ENCODE assay signal across 15 cellular contexts in genomic region chr14:78154827-78155226, GRCh38. TPM values are rescaled to one million over a fixed set of nuclear protein-coding genes. Genes with fewer than 3 reads are reported as not detected.
DNase-seq lines count a peak whose midpoint lies in the region; ATAC-seq and TF ChIP-seq lines count a peak whose summit lies in the region.
"Had no signal": no experiment of that assay in that cellular context is flagged by ENCODE, and none has a peak within 500 bp of the region (broad histone marks: within the 10 kb centered on the region; RNA-seq: fewer than 3 reads in every experiment).

No MANE protein-coding gene starts in this region.

- H3K4me1 Mint-ChIP-seq in natural killer cell treated with Interleukin-12 subunit alpha and Interleukin-12 subunit beta and Interleukin-15 and Interleukin-18, amount 100 ng/mL, for 72 hours (ENCODE audit: low read depth in 2 of 2), result peaks cover 0 to 6% of the 10 kb centered on the region in 2 donors
- H3K4me1 Mint-ChIP-seq: CD4-positive, CD25-positive, alpha-beta regulatory T cell; naive B cell had no signal

- H3K27ac ChIP-seq in PC-9 (no peak overlapping the region), hepatocyte (no peak overlapping the region)
- H3K27ac ChIP-seq: cardiac muscle cell had no signal

- no peak for ATAC-seq in natural killer cell treated with Interleukin-12 subunit alpha and Interleukin-12 subunit beta and Interleukin-15 and Interleukin-18, amount 100 ng/mL, for 72 hours
- ATAC-seq: stimulated activated naive CD8-positive, alpha-beta T cell treated with anti-CD3 and anti-CD28 coated beads, Interleukin-15, amount 100 ng/mL, for 72 hours had no signal

- H4K20me1 ChIP-seq in PC-9 (ENCODE audit: insufficient read depth), result no peaks in the 10 kb centered on the region
- H4K20me1 ChIP-seq in hepatocyte (ENCODE audit: insufficient read depth, poor library complexity, severe bottlenecking), result no peaks in the 10 kb centered on the region

- no TSS peak for BruUV-seq in PC-9 (replicated peaks; lab: Mats Ljungman, UMichigan)

- H3K4me2 ChIP-seq in PC-9 (no peak overlapping the region), hepatocyte (no peak overlapping the region)

- H3K36me3 ChIP-seq in BE2C (no peaks in the 10 kb centered on the region), H7 (replicated peaks; ENCODE audit: control insufficient read depth, insufficient read depth, low read length) (no peaks in the 10 kb centered on the region), PC-9 (ENCODE audit: low read depth) (no peaks in the 10 kb centered on the region), hepatocyte (replicated peaks; ENCODE audit: insufficient read depth, low read depth) (no peaks in the 10 kb centered on the region)
- H3K36me3 ChIP-seq: cardiac muscle cell had no signal

- H3K9me3 ChIP-seq in BE2C, result no peaks in the 10 kb centered on the region
- H3K9me3 ChIP-seq in PC-9 (ENCODE audit: insufficient read depth, low read depth), result no peaks in the 10 kb centered on the region
- no peaks in the 10 kb centered on the region for H3K9me3 ChIP-seq in hepatocyte (ENCODE audit: low read depth)

- intact Hi-C loops in PC-9 (cut with micrococcal nuclease; ENCODE audit: unreplicated experiment), result no loop called here

- no peaks in the 10 kb centered on the region for H3K79me2 ChIP-seq in PC-9 (ENCODE audit: low read depth)
- H3K79me2 ChIP-seq in hepatocyte, result no peaks in the 10 kb centered on the region

- H2AFZ ChIP-seq in PC-9 (no peak overlapping the region), hepatocyte (no peak overlapping the region)

- H3K4me1 ChIP-seq in BE2C (no peaks in the 10 kb centered on the region), PC-9 (replicated peaks; ENCODE audit: insufficient read depth) (no peaks in the 10 kb centered on the region), hepatocyte (ENCODE audit: insufficient read depth) (no peaks in the 10 kb centered on the region)

- peaks cover 20 to 24% of the 10 kb centered on the region in 2 donors for H3K27me3 Mint-ChIP-seq in natural killer cell treated with Interleukin-12 subunit alpha and Interleukin-12 subunit beta and Interleukin-15 and Interleukin-18, amount 100 ng/mL, for 72 hours

- H3K4me3 Mint-ChIP-seq in natural killer cell treated with Interleukin-12 subunit alpha and Interleukin-12 subunit beta and Interleukin-15 and Interleukin-18, amount 100 ng/mL, for 72 hours, result no peak overlapping the region
- H3K4me3 Mint-ChIP-seq: activated naive CD8-positive, alpha-beta T cell; CD4-positive, CD25-positive, alpha-beta regulatory T cell; naive B cell; stimulated activated naive CD8-positive, alpha-beta T cell treated with anti-CD3 and anti-CD28 coated beads, Interleukin-15, amount 100 ng/mL, for 72 hours had no signal

- 68% methylated on average over 2 of the region's 2 CpGs for WGBS in hepatocyte (ENCODE audit: low lambda C conversion rate, missing lambda C conversion rate)

- TF ChIP-seq CTCF in BE2C (IDR thresholded peaks at IDR 0.05; ENCODE audit: low read depth, low read length) (peak; percentile 26), PC-9 (conservative IDR thresholded peaks at IDR 0.05) (0 out of 2 replicates have a peak, but pooled peaks have one; percentile 24), hepatocyte (IDR thresholded peaks at IDR 0.05; ENCODE audit: poor library complexity) (no peak)

- H3K4me3 ChIP-seq in BE2C (ENCODE audit: low read depth, low read length) (no peak overlapping the region), H7 (ENCODE audit: insufficient read depth, low read depth, low read length) (no peak overlapping the region), PC-9 (no peak overlapping the region), hepatocyte (no peak overlapping the region)
- H3K4me3 ChIP-seq: cardiac muscle cell had no signal

- H3K36me3 Mint-ChIP-seq in natural killer cell treated with Interleukin-12 subunit alpha and Interleukin-12 subunit beta and Interleukin-15 and Interleukin-18, amount 100 ng/mL, for 72 hours, result no peaks in the 10 kb centered on the region
- H3K36me3 Mint-ChIP-seq: activated naive CD8-positive, alpha-beta T cell; CD4-positive, CD25-positive, alpha-beta regulatory T cell; naive B cell had no signal

- H3K27ac Mint-ChIP-seq in natural killer cell treated with Interleukin-12 subunit alpha and Interleukin-12 subunit beta and Interleukin-15 and Interleukin-18, amount 100 ng/mL, for 72 hours, result no peak overlapping the region
- H3K27ac Mint-ChIP-seq: activated naive CD8-positive, alpha-beta T cell; CD4-positive, CD25-positive, alpha-beta regulatory T cell; naive B cell; stimulated activated naive CD8-positive, alpha-beta T cell treated with anti-CD3 and anti-CD28 coated beads, Interleukin-15, amount 100 ng/mL, for 72 hours had no signal

- no peaks in the 10 kb centered on the region for H3K9me3 Mint-ChIP-seq in natural killer cell treated with Interleukin-12 subunit alpha and Interleukin-12 subunit beta and Interleukin-15 and Interleukin-18, amount 100 ng/mL, for 72 hours

- POLR2A ChIA-PET in PC-9 (lab: Charles Lee; ENCODE audit: unreplicated experiment), result no interaction called here

- CTCF ChIA-PET in PC-9 (lab: Charles Lee), result no interaction called here

- peak; percentile 28 for DNase-seq in BE2C
- DNase-seq in H7, result peak; percentile 63
- no peak for DNase-seq in PC-9
- peak; percentile 64 for DNase-seq in iPS-NIHi7 (ENCODE audit: extremely low spot score)
- DNase-seq in hepatocyte (ENCODE audit: low spot score), result no peak
- DNase-seq in natural killer cell treated with Interleukin-12 subunit alpha and Interleukin-12 subunit beta and Interleukin-15 and Interleukin-18, amount 100 ng/mL, for 72 hours (ENCODE audit: low spot score), result no peak
- no peak for DNase-seq in DMS114 treated with DMSO at 0.1 percent for 48 hours (lab: John Stamatoyannopoulos, UW; ENCODE audit: unreplicated experiment)
- DNase-seq: CD4-positive, CD25-positive, alpha-beta regulatory T cell; kidney glomerular epithelial cell; naive B cell; NCI-H446 treated with DMSO at 0.1 percent for 48 hours; SHP77; stimulated activated naive CD8-positive, alpha-beta T cell treated with anti-CD3 and anti-CD28 coated beads, Interleukin-15, amount 100 ng/mL, for 72 hours had no signal

- H3F3A ChIP-seq in PC-9 (ENCODE audit: insufficient read depth, low read depth), result no peaks in the 10 kb centered on the region

- H3K9me2 ChIP-seq in PC-9 (ENCODE audit: insufficient read depth), result no peaks in the 10 kb centered on the region
- H3K9me2 ChIP-seq in hepatocyte (replicated peaks; ENCODE audit: insufficient read depth), result no peaks in the 10 kb centered on the region

- H3K27me3 ChIP-seq in BE2C (no peaks in the 10 kb centered on the region), H7 (ENCODE audit: control insufficient read depth, insufficient read depth, low read length) (no peaks in the 10 kb centered on the region), PC-9 (ENCODE audit: insufficient read depth, low read depth) (peaks cover 13% of the 10 kb centered on the region; the same call in 1 of the 2 replicates), hepatocyte (no peaks in the 10 kb centered on the region)

RNA-seq across cellular contexts. Expression of gene NRXN3, which starts 15.3 kb away (rescaled TPM):
- polyA plus RNA-seq in BE2C (2012; ENCODE audit: insufficient read depth, insufficient read length, low read depth), result 0.11 TPM
- total RNA-seq in H7 (2014; rRNA removed; shearing (Covaris generic)), result 0.80 and 0.89 TPM in 2 replicates
- total RNA-seq in PC-9 (2021) (not detected in 2 replicates), hepatocyte (4.3 and 5.7 TPM in 2 replicates)
- polyA plus RNA-seq in hepatocyte, result 7.1 and 11.5 TPM in 2 replicates
- not detected for total RNA-seq in natural killer cell treated with Interleukin-12 subunit alpha and Interleukin-12 subunit beta and Interleukin-15 and Interleukin-18, amount 100 ng/mL, for 72 hours
- total RNA-seq: CD4-positive, CD25-positive, alpha-beta regulatory T cell had no signal
- polyA plus RNA-seq: CD4-positive, CD25-positive, alpha-beta regulatory T cell had no signal

Comparison
In these comparisons a context has a peak if more than half of its experiments do, and no peak if none do; other contexts are left out.
1. DNase-seq: peak in BE2C (single experiment), H7 (single experiment) and iPS-NIHi7 (single experiment); none in PC-9 (0 of 2), hepatocyte (single experiment), natural killer cell treated with Interleukin-12 subunit alpha and Interleukin-12 subunit beta and Interleukin-15 and Interleukin-18, amount 100 ng/mL, for 72 hours (single experiment) and DMS114 treated with DMSO at 0.1 percent for 48 hours (single experiment).